Comparison of ENCODE assay signal across 18 cellular contexts in the genomic region with DNA sequence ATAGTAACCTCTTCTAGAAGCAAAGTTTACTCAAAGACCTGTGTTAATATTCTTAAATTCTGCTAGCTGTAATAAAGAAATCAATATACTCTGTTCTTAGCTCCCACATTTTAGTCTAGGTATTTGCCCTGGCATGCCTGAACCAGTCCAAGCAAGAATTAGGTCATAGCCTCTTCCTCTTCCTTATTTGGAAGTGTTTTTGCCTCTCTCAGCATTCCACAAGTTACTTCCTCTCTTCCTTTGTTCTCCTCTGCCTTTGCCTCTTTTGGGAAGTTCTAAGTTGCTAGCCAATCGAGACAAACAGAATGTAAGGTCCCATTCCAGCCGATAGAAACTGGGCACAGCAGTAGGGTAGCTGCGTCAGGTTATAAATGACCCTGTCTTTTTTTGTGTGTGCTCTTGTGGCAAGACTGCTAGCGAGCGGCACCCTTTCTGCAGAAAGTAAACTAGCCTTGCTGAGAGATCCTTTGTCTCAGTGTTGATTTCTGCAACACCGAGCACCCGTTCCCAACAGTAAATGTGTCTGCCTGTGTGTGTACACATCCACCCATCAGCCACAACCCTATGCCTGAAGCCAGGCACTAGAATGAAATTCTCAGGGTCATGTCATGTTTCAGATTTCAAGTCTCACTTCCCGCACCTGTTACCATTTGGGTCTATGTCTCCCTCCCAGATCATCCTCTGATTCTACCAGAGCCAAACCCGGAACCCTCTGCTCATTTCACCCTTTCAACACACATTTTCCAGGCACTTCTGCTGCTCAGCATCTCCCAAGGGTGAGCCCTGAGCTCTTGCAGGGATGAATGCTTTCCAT. TPM values are rescaled to one million over a fixed set of nuclear protein-coding genes. Genes with fewer than 3 reads are reported as not detected.
A peak's percentile ranks its signal among the peaks of the same experiment; 100 is the strongest.
DNase-seq lines count a peak whose midpoint lies in the region; ATAC-seq, FAIRE-seq and TF ChIP-seq lines count a peak whose summit lies in the region.
"Had no signal": no experiment of that assay in that cellular context is flagged by ENCODE, and none has a peak within 500 bp of the region (broad histone marks: within the 10 kb centered on the region; RNA-seq: fewer than 3 reads in every experiment).

No MANE protein-coding gene starts in this region.

- H3K27ac ChIP-seq in HCT116 (ENCODE audit: low read depth, low read length), result no peak overlapping the region
- H3K27ac ChIP-seq in endothelial cell of umbilical vein (ENCODE audit: insufficient read depth, low read depth, low read length), result no peak overlapping the region
- H3K27ac ChIP-seq: SJSA1 had no signal

- dilution Hi-C loops in endothelial cell of umbilical vein (cut with MboI; ENCODE audit: extremely low pct_ligation_motif_present, low sequenced_read_pairs), result no loop called here

- H3K9me3 Mint-ChIP-seq in activated naive CD8-positive, alpha-beta T cell treated with anti-CD3 and anti-CD28 coated beads for 36 hours, result peaks cover 13% of the 10 kb centered on the region

- BruUV-seq in HCT116 (replicated peaks; lab: Mats Ljungman, UMichigan) (no TSS peak), endothelial cell of umbilical vein (replicated peaks; lab: Mats Ljungman, UMichigan) (TSS peak; percentile 81)

- no peak overlapping the region for H2AFZ ChIP-seq in HCT116 (ENCODE audit: low read depth, low read length, poor library complexity, severe bottlenecking)
- H2AFZ ChIP-seq in endothelial cell of umbilical vein (ENCODE audit: low read depth, low read length), result no peak overlapping the region

- peaks cover 10% of the 10 kb centered on the region for H3K27me3 Mint-ChIP-seq in activated naive CD8-positive, alpha-beta T cell treated with anti-CD3 and anti-CD28 coated beads for 36 hours

- intact Hi-C loops in HCT116 (cut with micrococcal nuclease), result no loop called here
- intact Hi-C loops in endothelial cell of umbilical vein (cut with micrococcal nuclease), result no loop called here

- CTCF ChIA-PET in HCT116 (lab: Charles Lee), result no interaction called here
- CTCF ChIA-PET in endothelial cell of umbilical vein (lab: Charles Lee), result interaction anchor here (1.0 kb wide), 1 partner anchor 13 kb away, joined by 3 read pairs; no protein-coding TSS in a partner anchor
- CTCF ChIA-PET in GM10248 (lab: Yijun Ruan, JAX), result interaction anchor here (1.0 kb wide), 1 partner anchor 18 kb away, joined by 3 read pairs; no protein-coding TSS in a partner anchor

- H3K9ac ChIP-seq in HCT116 (ENCODE audit: low read length) (no peak overlapping the region), adipocyte (ENCODE audit: low read length) (no peak overlapping the region), endothelial cell of umbilical vein (replicated peaks; ENCODE audit: extremely low read depth, insufficient read depth, low read length) (no peak overlapping the region)

- H3K36me3 ChIP-seq in HCT116 (ENCODE audit: control insufficient read depth in 1 of 2, insufficient read depth in 2 of 2, low read length in 2 of 2), result no peaks in the 10 kb centered on the region
- no peaks in the 10 kb centered on the region for H3K36me3 ChIP-seq in adipocyte (ENCODE audit: control insufficient read depth, insufficient read depth, low read length, severe bottlenecking)
- no peaks in the 10 kb centered on the region for H3K36me3 ChIP-seq in endothelial cell of umbilical vein (ENCODE audit: control insufficient read depth in 2 of 2, extremely low read depth in 1 of 2, insufficient read depth in 2 of 2, low read length in 2 of 2)
- H3K36me3 ChIP-seq: HAP-1, SJSA1 had no signal

- H3K4me2 ChIP-seq in HCT116 (ENCODE audit: low read length), result no peak overlapping the region
- H3K4me2 ChIP-seq in endothelial cell of umbilical vein (ENCODE audit: insufficient read depth, low read length), result no peak overlapping the region

- H3K4me3 ChIP-seq in HCT116 (replicated peaks in 1 of 2; ENCODE audit: low read depth in 1 of 2, low read length in 2 of 2) (no peak overlapping the region), adipocyte (ENCODE audit: low read length) (peak overlapping the region; percentile 3), endothelial cell of umbilical vein (replicated peaks in 1 of 3; ENCODE audit: insufficient read depth in 1 of 3, low read depth in 1 of 3, low read length in 3 of 3) (no peak overlapping the region)
- H3K4me3 ChIP-seq: HAP-1, SJSA1 had no signal

- H3K9me3 ChIP-seq in HCT116 (ENCODE audit: control insufficient read depth in 1 of 2, insufficient read depth in 1 of 2, low read depth in 1 of 2, low read length in 2 of 2), result peaks cover 11 to 13% of the 10 kb centered on the region in 2 experiments; a peak in 2 of 4 replicates
- H3K9me3 ChIP-seq in adipocyte (ENCODE audit: control insufficient read depth, low read length), result peaks cover 23% of the 10 kb centered on the region
- H3K9me3 ChIP-seq in endothelial cell of umbilical vein (replicated peaks; ENCODE audit: control insufficient read depth, insufficient read depth, low read length), result no peaks in the 10 kb centered on the region

- H3K9me2 ChIP-seq in HCT116 (ENCODE audit: insufficient read depth), result no peaks in the 10 kb centered on the region

- TF ChIP-seq CTCF in HCT116 (IDR thresholded peaks at IDR 0.05 in 2 of 3, conservative IDR thresholded peaks at IDR 0.05 in 1 of 3; ENCODE audit: borderline replicate concordance in 1 of 3, insufficient read depth in 1 of 3, low read depth in 2 of 3, low read length in 2 of 3) (no peak), endothelial cell of umbilical vein (IDR thresholded peaks at IDR 0.05; ENCODE audit: extremely low read depth in 1 of 2, insufficient read depth in 1 of 2, low read depth in 1 of 2, low read length in 2 of 2) (no peak), GM10248 (IDR thresholded peaks at IDR 0.05; ENCODE audit: control extremely low read depth, extremely low read depth, low read depth, missing control alignments) (no peak)

- H3K4me1 Mint-ChIP-seq in activated naive CD8-positive, alpha-beta T cell treated with anti-CD3 and anti-CD28 coated beads for 36 hours, result no peaks in the 10 kb centered on the region

- no peak overlapping the region for H3K27ac Mint-ChIP-seq in activated naive CD8-positive, alpha-beta T cell treated with anti-CD3 and anti-CD28 coated beads for 36 hours

- H3K79me2 ChIP-seq in HCT116 (ENCODE audit: insufficient read depth, low read length), result no peaks in the 10 kb centered on the region
- H3K79me2 ChIP-seq in endothelial cell of umbilical vein (ENCODE audit: control insufficient read depth, insufficient read depth, low read length), result no peaks in the 10 kb centered on the region

- no peak for ATAC-seq in HCT116

- no peak for FAIRE-seq in endothelial cell of umbilical vein (lab: Jason Lieb, UNC)

- TF ChIP-seq POLR2A in HCT116 (IDR thresholded peaks at IDR 0.05; ENCODE audit: borderline replicate concordance, extremely low read depth, insufficient read depth, insufficient read length) (no peak), endothelial cell of umbilical vein (IDR thresholded peaks at IDR 0.05; ENCODE audit: low read depth, low read length) (no peak)

- H4K20me1 ChIP-seq in HCT116 (ENCODE audit: insufficient read depth) (no peaks in the 10 kb centered on the region), endothelial cell of umbilical vein (replicated peaks; ENCODE audit: control insufficient read depth, extremely low read depth, insufficient read depth, low read length) (no peaks in the 10 kb centered on the region)

- no peaks in the 10 kb centered on the region for H3K9me1 ChIP-seq in endothelial cell of umbilical vein (replicated peaks; ENCODE audit: control insufficient read depth, extremely low read depth, insufficient read depth, low read length)

- no peak overlapping the region for H3K4me3 Mint-ChIP-seq in activated naive CD8-positive, alpha-beta T cell treated with anti-CD3 and anti-CD28 coated beads for 36 hours

- DNase-seq in CD1c-positive myeloid dendritic cell (ENCODE audit: extremely low spot score) (peak; percentile 44), HCT116 (ENCODE audit: low read depth, low spot score) (no peak), adipocyte (ENCODE audit: low read depth) (no peak), endothelial cell of umbilical vein (ENCODE audit: low read depth, low spot score) (no peak), epidermal melanocyte (ENCODE audit: insufficient read length, low spot score) (no peak), GM10248 (ENCODE audit: extremely low spot score) (no peak)
- no peak for DNase-seq in activated naive CD8-positive, alpha-beta T cell treated with anti-CD3 and anti-CD28 coated beads for 36 hours
- DNase-seq: NCI-H1048, NCI-H146, NCI-H2081 treated with DMSO at 0.1 percent for 48 hours, NCI-H226, NCI-H526, OCI-M1, RPMI8226 had no signal

- RAD21 ChIA-PET in HCT116 (lab: Charles Lee; ENCODE audit: low non-redundant PET in 1 of 2, low total read pairs in 2 of 2, uncharacterized antibody in 2 of 2, unreplicated experiment in 2 of 2), result no interaction called here

- H3K4me1 ChIP-seq in HCT116 (ENCODE audit: control insufficient read depth in 1 of 2, insufficient read depth in 2 of 2, low read length in 2 of 2) (no peaks in the 10 kb centered on the region), adipocyte (ENCODE audit: control insufficient read depth, insufficient read depth, low read length) (peaks cover 17% of the 10 kb centered on the region), endothelial cell of umbilical vein (ENCODE audit: control insufficient read depth, extremely low read depth, insufficient read depth, low read length) (no peaks in the 10 kb centered on the region)
- H3K4me1 ChIP-seq: HAP-1 had no signal

- H3K36me3 Mint-ChIP-seq in activated naive CD8-positive, alpha-beta T cell treated with anti-CD3 and anti-CD28 coated beads for 36 hours, result peaks cover 6% of the 10 kb centered on the region

- H3K27me3 ChIP-seq in HCT116 (ENCODE audit: insufficient read depth, low read length) (peaks cover 17% of the 10 kb centered on the region; the same call in 1 of the 2 replicates), adipocyte (replicated peaks; ENCODE audit: control insufficient read depth, insufficient read depth, low read length) (peaks cover 7% of the 10 kb centered on the region), endothelial cell of umbilical vein (ENCODE audit: control insufficient read depth in 2 of 2, insufficient read depth in 2 of 2, low read length in 2 of 2) (peaks cover 2 to 8% of the 10 kb centered on the region in 2 experiments)
- H3K27me3 ChIP-seq: SJSA1 had no signal

- no peak for TF ChIP-seq RAD21 in HCT116 (IDR thresholded peaks at IDR 0.05; ENCODE audit: low read depth)

- POLR2A ChIA-PET in HCT116 (lab: Charles Lee), result no interaction called here
- POLR2A ChIA-PET in endothelial cell of umbilical vein (lab: Charles Lee), result no interaction called here
- POLR2A ChIA-PET in GM10248 (lab: Yijun Ruan, JAX), result no interaction called here

RNA-seq across cellular contexts. Expression of gene LRRC3, which starts 37.5 kb away (rescaled TPM):
- 7.5 TPM for total RNA-seq in HCT116 (2021; ENCODE audit: unreplicated experiment)
- polyA plus RNA-seq in HCT116 (2012), result 5.6 and 5.9 TPM in 2 replicates
- 4.2 and 4.8 TPM in 2 replicates for total RNA-seq in endothelial cell of umbilical vein
- 4.9 and 5.1 TPM in 2 replicates for polyA plus RNA-seq in endothelial cell of umbilical vein
- 3.2 and 3.4 TPM in 2 replicates for polyA plus RNA-seq in endothelial cell of umbilical vein (2011; cell fraction: cytosol; rRNA removed)
- polyA plus RNA-seq in endothelial cell of umbilical vein (2011; cell fraction: nucleus; rRNA removed), result 2.3 and 3.0 TPM in 2 replicates
- 4.1 and 7.1 TPM in 2 replicates for polyA plus RNA-seq in endothelial cell of umbilical vein (2012)
- 3.6 and 4.3 TPM in 2 replicates for polyA minus RNA-seq in endothelial cell of umbilical vein
- polyA minus RNA-seq in endothelial cell of umbilical vein (2011; cell fraction: cytosol; rRNA and poly(A)+ RNA removed), result 2.2 TPM
- 1.5 and 2.0 TPM in 2 replicates for polyA minus RNA-seq in endothelial cell of umbilical vein (2011; cell fraction: nucleus; rRNA and poly(A)+ RNA removed)
- 1 to 10 TPM; 1.8 to 1.9 TPM for total RNA-seq in activated naive CD8-positive, alpha-beta T cell treated with anti-CD3 and anti-CD28 coated beads for 36 hours
- total RNA-seq: M059J had no signal

RNA-seq across cellular contexts. Expression of gene KRTAP10-1, which starts 47.2 kb away (rescaled TPM):
- total RNA-seq in HCT116 (2021; ENCODE audit: unreplicated experiment), result not detected
- not detected in 2 replicates for polyA plus RNA-seq in HCT116 (2012)
- total RNA-seq in endothelial cell of umbilical vein, result not detected in 2 replicates
- not detected in 2 replicates for polyA plus RNA-seq in endothelial cell of umbilical vein
- not detected in 2 replicates for polyA plus RNA-seq in endothelial cell of umbilical vein (2011; cell fraction: cytosol; rRNA removed)
- polyA plus RNA-seq in endothelial cell of umbilical vein (2011; cell fraction: nucleus; rRNA removed), result not detected in 2 replicates
- polyA plus RNA-seq in endothelial cell of umbilical vein (2012), result not detected in 2 replicates
- not detected in 2 replicates for polyA minus RNA-seq in endothelial cell of umbilical vein
- not detected for polyA minus RNA-seq in endothelial cell of umbilical vein (2011; cell fraction: cytosol; rRNA and poly(A)+ RNA removed)
- polyA minus RNA-seq in endothelial cell of umbilical vein (2011; cell fraction: nucleus; rRNA and poly(A)+ RNA removed), result not detected in 2 replicates
- not detected for total RNA-seq in activated naive CD8-positive, alpha-beta T cell treated with anti-CD3 and anti-CD28 coated beads for 36 hours
- total RNA-seq: M059J, SJSA1 had no signal
- polyA plus RNA-seq: BJ had no signal

RNA-seq across cellular contexts. Expression of gene KRTAP10-2, which starts 58.5 kb away (rescaled TPM):
- total RNA-seq in HCT116 (2021; ENCODE audit: unreplicated experiment), result not detected
- not detected in 2 replicates for polyA plus RNA-seq in HCT116 (2012)
- total RNA-seq in endothelial cell of umbilical vein, result not detected in 2 replicates
- not detected in 2 replicates for polyA plus RNA-seq in endothelial cell of umbilical vein
- not detected in 2 replicates for polyA plus RNA-seq in endothelial cell of umbilical vein (2011; cell fraction: cytosol; rRNA removed)
- polyA plus RNA-seq in endothelial cell of umbilical vein (2011; cell fraction: nucleus; rRNA removed), result not detected in 2 replicates
- polyA plus RNA-seq in endothelial cell of umbilical vein (2012), result not detected in 2 replicates
- polyA minus RNA-seq in endothelial cell of umbilical vein, result not detected in 2 replicates
- not detected for polyA minus RNA-seq in endothelial cell of umbilical vein (2011; cell fraction: cytosol; rRNA and poly(A)+ RNA removed)
- polyA minus RNA-seq in endothelial cell of umbilical vein (2011; cell fraction: nucleus; rRNA and poly(A)+ RNA removed), result not detected in 2 replicates
- total RNA-seq in activated naive CD8-positive, alpha-beta T cell treated with anti-CD3 and anti-CD28 coated beads for 36 hours, result not detected
- total RNA-seq: M059J, SJSA1 had no signal
- polyA plus RNA-seq: BJ had no signal
